Comparison of ENCODE assay signal across 2 cellular contexts in the genomic region with DNA sequence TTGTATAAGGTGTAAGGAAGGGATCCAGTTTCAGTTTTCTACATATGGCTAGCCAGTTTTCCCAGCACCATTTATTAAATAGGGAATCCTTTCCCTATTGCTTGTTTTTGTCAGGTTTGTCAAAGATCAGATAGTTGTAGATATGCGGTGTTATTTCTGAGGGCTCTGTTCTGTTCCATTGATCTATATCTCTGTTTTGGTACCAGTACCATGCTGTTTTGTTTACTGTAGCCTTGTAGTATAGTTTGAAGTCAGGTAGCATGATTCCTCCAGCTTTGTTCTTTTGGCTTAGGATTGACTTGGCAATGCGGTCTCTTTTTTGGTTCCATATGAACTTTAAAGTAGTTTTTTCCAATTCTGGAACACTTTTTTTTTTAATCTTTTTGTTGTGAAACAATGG.
DNase-seq lines count a peak whose midpoint lies in the region; ATAC-seq, FAIRE-seq and TF ChIP-seq lines count a peak whose summit lies in the region.
"Not testable (repeated sequence)": the region's sequence is repeated elsewhere in the genome, so short reads cannot be mapped to it uniquely, and the experiment has no call there.

No MANE protein-coding gene starts in this region.

- FAIRE-seq in K562 (lab: Jason Lieb, UNC) = not testable (repeated sequence)

- TF ChIP-seq EP300 in K562 (IDR thresholded peaks at IDR 0.05; ENCODE audit: low read length) = not testable (repeated sequence)

- TF ChIP-seq RAD21 in K562 (CRISPR knock-in tag; conservative IDR thresholded peaks at IDR 0.05 in 1 of 2, IDR thresholded peaks at IDR 0.05 in 1 of 2) = not testable (repeated sequence)

- CTCF ChIA-PET in HEK293 (lab: Yijun Ruan, JAX) = interaction anchor here (0.6 to 0.7 kb wide), 2 partner anchors 16 to 378 kb away, joined by 3 to 4 read pairs; no protein-coding TSS in a partner anchor
- CTCF ChIA-PET in K562 (lab: Yijun Ruan, JAX; ENCODE audit: low intra/inter-chr PET ratio) = not testable (repeated sequence)

- not testable (repeated sequence) for H2AFZ ChIP-seq in K562 (ENCODE audit: low read depth, low read length)

- DNase-seq in K562 (ENCODE audit: extremely low read depth in 1 of 4, low spot score in 3 of 4) = not testable (repeated sequence)

- not testable (repeated sequence) for H3K9me1 ChIP-seq in K562 (ENCODE audit: control insufficient read depth, insufficient read depth, low read length)

- TF ChIP-seq CTCF in HEK293 (tag by site-specific recombination; IDR thresholded peaks at IDR 0.05); K562 (IDR thresholded peaks at IDR 0.05 in 2 of 3, conservative IDR thresholded peaks at IDR 0.05 in 1 of 3; ENCODE audit: insufficient read depth in 2 of 3, low read depth in 1 of 3, low read length in 3 of 3): not testable (repeated sequence)

- H3K79me2 ChIP-seq in K562 (ENCODE audit: control insufficient read depth, insufficient read depth, low read length) = not testable (repeated sequence)

- not testable (repeated sequence) for H3K4me3 ChIP-seq in HEK293 (ENCODE audit: low read depth, low read length); K562

- not testable (repeated sequence) for H3K27ac ChIP-seq in HEK293 (ENCODE audit: extremely low read depth, low read depth, low read length); K562 (ENCODE audit: extremely low read depth, low read depth, low read length)

- intact Hi-C loops in K562 (cut with micrococcal nuclease) = not testable (repeated sequence)

- in situ Hi-C loops in K562 (cut with MboI) = not testable (repeated sequence)

- not testable (repeated sequence) for H3K9ac ChIP-seq in K562 (ENCODE audit: insufficient read depth in 1 of 2, low read depth in 2 of 2, low read length in 2 of 2)

- not testable (repeated sequence) for H3K36me3 ChIP-seq in HEK293 (ENCODE audit: control insufficient read depth in 2 of 2, insufficient read depth in 1 of 2, low read length in 2 of 2); K562 (ENCODE audit: control insufficient read depth, insufficient read depth, low read length)

- not testable (repeated sequence) for H3K4me1 ChIP-seq in HEK293 (ENCODE audit: control insufficient read depth, insufficient read depth, low read length); K562 (replicated peaks in 1 of 2; ENCODE audit: control insufficient read depth in 2 of 2, insufficient read depth in 2 of 2, low read length in 2 of 2)

- not testable (repeated sequence) for H3K9me3 ChIP-seq in HEK293 (ENCODE audit: control insufficient read depth, insufficient read depth, low read depth, low read length); K562 (replicated peaks; ENCODE audit: control insufficient read depth, insufficient read depth, low read depth, low read length)

- H4K20me1 ChIP-seq in K562 (replicated peaks; ENCODE audit: control insufficient read depth, insufficient read depth, low read length) = not testable (repeated sequence)

- WGBS in K562 (ENCODE audit: insufficient coverage, low coverage, missing lambda C conversion rate) = 91% methylated on average over 1 of the region's 2 CpGs

- TF ChIP-seq POLR2A in K562 (conservative IDR thresholded peaks at IDR 0.05) = not testable (repeated sequence)

- not testable (repeated sequence) for BruUV-seq in K562 (replicated peaks; lab: Mats Ljungman, UMichigan)

- not testable (repeated sequence) for H3K4me2 ChIP-seq in K562 (ENCODE audit: insufficient read depth, low read length)

- POLR2A ChIA-PET in HEK293 (lab: Yijun Ruan, JAX); K562 (lab: Yijun Ruan, JAX): not testable (repeated sequence)

- H3K27me3 ChIP-seq in K562 (ENCODE audit: control insufficient read depth in 2 of 2, insufficient read depth in 2 of 2, low read length in 2 of 2) = not testable (repeated sequence)

- not testable (repeated sequence) for ATAC-seq in K562

TF ChIP-seq in HEK293, 187 proteins besides CTCF, POLR2A, EP300 and RAD21:
- TF ChIP-seq, protein P1, sequence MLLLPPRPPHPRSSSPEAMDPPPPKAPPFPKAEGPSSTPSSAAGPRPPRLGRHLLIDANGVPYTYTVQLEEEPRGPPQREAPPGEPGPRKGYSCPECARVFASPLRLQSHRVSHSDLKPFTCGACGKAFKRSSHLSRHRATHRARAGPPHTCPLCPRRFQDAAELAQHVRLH (tag by site-specific recombination; IDR thresholded peaks at IDR 0.05) = peak; percentile 75; the same call in 1 of the 2 replicates
- TF ChIP-seq, protein P2, sequence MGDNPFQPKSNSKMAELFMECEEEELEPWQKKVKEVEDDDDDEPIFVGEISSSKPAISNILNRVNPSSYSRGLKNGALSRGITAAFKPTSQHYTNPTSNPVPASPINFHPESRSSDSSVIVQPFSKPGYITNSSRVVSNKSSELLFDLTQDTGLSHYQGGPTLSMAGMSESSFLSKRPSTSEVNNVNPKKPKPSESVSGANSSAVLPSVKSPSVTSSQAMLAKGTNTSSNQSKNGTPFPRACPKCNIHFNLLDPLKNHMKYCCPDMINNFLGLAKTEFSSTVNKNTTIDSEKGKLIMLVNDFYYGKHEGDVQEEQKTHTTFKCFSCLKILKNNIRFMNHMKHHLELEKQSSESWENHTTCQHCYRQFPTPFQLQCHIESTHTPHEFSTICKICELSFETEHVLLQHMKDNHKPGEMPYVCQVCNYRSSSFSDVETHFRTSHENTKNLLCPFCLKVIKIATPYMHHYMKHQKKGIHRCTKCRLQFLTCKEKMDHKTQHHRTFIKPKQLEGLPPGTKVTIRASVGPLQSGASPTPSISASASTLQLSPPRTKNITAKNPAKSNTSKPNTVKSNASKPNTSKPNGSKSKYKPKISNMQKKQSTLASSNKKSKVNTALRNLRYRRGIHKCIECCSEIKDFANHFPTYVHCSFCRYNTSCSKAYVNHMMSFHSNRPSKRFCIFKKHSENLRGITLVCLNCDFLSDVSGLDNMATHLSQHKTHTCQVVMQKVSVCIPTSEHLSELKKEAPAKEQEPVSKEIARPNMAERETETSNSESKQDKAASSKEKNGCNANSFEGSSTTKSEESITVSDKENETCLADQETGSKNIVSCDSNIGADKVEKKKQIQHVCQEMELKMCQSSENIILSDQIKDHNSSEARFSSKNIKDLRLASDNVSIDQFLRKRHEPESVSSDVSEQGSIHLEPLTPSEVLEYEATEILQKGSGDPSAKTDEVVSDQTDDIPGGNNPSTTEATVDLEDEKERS (tag by site-specific recombination; IDR thresholded peaks at IDR 0.05) = peak; percentile 69; the same call in 1 of the 2 replicates

TF ChIP-seq in K562, 482 proteins besides CTCF, POLR2A, EP300 and RAD21:
- 0 out of 2 replicates have a peak, but pooled peaks have one; percentile 38 for TF ChIP-seq TRIM28 (IDR thresholded peaks at IDR 0.05)
